1 cellular context compared by ENCODE assay signal in genomic region chr9:95031711-95032461, GRCh38.
TF ChIP-seq lines count a peak whose summit lies in the region.

No MANE protein-coding gene starts in this region.

TF ChIP-seq in IMR-90, 13 proteins besides CTCF, POLR2A, EP300 and RAD21:
- TF ChIP-seq MXI1 (IDR thresholded peaks at IDR 0.05; ENCODE audit: borderline replicate concordance, low read depth, low read length) (no peak), BHLHE40 (IDR thresholded peaks at IDR 0.05; ENCODE audit: low read depth, low read length) (no peak), FOS (IDR thresholded peaks at IDR 0.05; ENCODE audit: low read depth, low read length) (no peak), CEBPB (IDR thresholded peaks at IDR 0.05; ENCODE audit: low read depth, low read length) (no peak), MAZ (IDR thresholded peaks at IDR 0.05; ENCODE audit: borderline replicate concordance, low read depth, low read length) (no peak), MAFK (IDR thresholded peaks at IDR 0.05; ENCODE audit: low read depth, low read length) (no peak), NFE2L2 (IDR thresholded peaks at IDR 0.05; ENCODE audit: low read depth, low read length) (no peak), USF2 (IDR thresholded peaks at IDR 0.05; ENCODE audit: low read depth, low read length) (no peak), RCOR1 (IDR thresholded peaks at IDR 0.05; ENCODE audit: insufficient replicate concordance, low read length) (no peak), ELK1 (IDR thresholded peaks at IDR 0.05; ENCODE audit: borderline replicate concordance, low read depth, low read length) (no peak)
